8 cellular contexts compared by ENCODE assay signal in genomic region chr7:151058766-151059361, GRCh38. TPM values are rescaled to one million over a fixed set of nuclear protein-coding genes. Genes with fewer than 3 reads are reported as not detected.
A peak's percentile ranks its signal among the peaks of the same experiment; 100 is the strongest.
DNase-seq lines count a peak whose midpoint lies in the region; FAIRE-seq and TF ChIP-seq lines count a peak whose summit lies in the region.

No MANE protein-coding gene starts in this region.

- WGBS in H9 (ENCODE audit: extremely low coverage, insufficient read length, low lambda C conversion rate), result no CpG with 5 or more reads among the region's 18 CpGs

- no peak overlapping the region for H3K18ac ChIP-seq in H9 (ENCODE audit: insufficient read length, low read depth, low read length)

- no peak overlapping the region for H3T11ph ChIP-seq in H9 (ENCODE audit: low read length)

- H2BK15ac ChIP-seq in H9 (ENCODE audit: low read depth, low read length), result no peak overlapping the region

- no peaks in the 10 kb centered on the region; a peak in 1 of 5 replicates for H3K9me3 Mint-ChIP-seq in H9
- H3K9me3 Mint-ChIP-seq in activated CD4-positive, alpha-beta memory T cell treated with anti-CD3 and anti-CD28 coated beads for 36 hours, result no peaks in the 10 kb centered on the region

- H3K4me1 ChIP-seq in BE2C (peaks cover 22% of the 10 kb centered on the region), H9 (ENCODE audit: insufficient read depth, low read length) (peaks cover 8% of the 10 kb centered on the region), rectal smooth muscle tissue (ENCODE audit: control insufficient read depth, insufficient read depth, low read length) (peaks cover 25% of the 10 kb centered on the region)

- no peaks in the 10 kb centered on the region for H3K9me3 ChIP-seq in BE2C
- no peaks in the 10 kb centered on the region for H3K9me3 ChIP-seq in H9 (ENCODE audit: control insufficient read depth, low read depth, low read length)

- peaks cover 40 to 52% of the 10 kb centered on the region in 2 experiments for H3K4me1 Mint-ChIP-seq in H9
- H3K4me1 Mint-ChIP-seq in activated CD4-positive, alpha-beta memory T cell treated with anti-CD3 and anti-CD28 coated beads for 36 hours (ENCODE audit: low read depth), result peaks cover 25% of the 10 kb centered on the region

- peaks cover 41% of the 10 kb centered on the region for H3K23me2 ChIP-seq in H9 (ENCODE audit: insufficient read length, low read depth, low read length, poor library complexity, severe bottlenecking)

- no peak for FAIRE-seq in D721Med (lab: Jason Lieb, UNC)

- H3K4me3 Mint-ChIP-seq in H9, result peak overlapping the region; percentile 78 to 91
- peak overlapping the region; percentile 89 for H3K4me3 Mint-ChIP-seq in activated CD4-positive, alpha-beta memory T cell treated with anti-CD3 and anti-CD28 coated beads for 36 hours

- H3K27ac ChIP-seq in H9 (ENCODE audit: insufficient read length, low read depth, low read length) (no peak overlapping the region), rectal smooth muscle tissue (ENCODE audit: low read depth, low read length) (peak overlapping the region; percentile 97)

- POLR2A ChIA-PET in activated CD4-positive, alpha-beta memory T cell treated with anti-CD3 and anti-CD28 coated beads for 36 hours (lab: Charles Lee), result interaction anchor here (1.0 to 2.1 kb wide), 2 partner anchors 24 to 48 kb away, joined by 3 to 5 read pairs; partner anchors contain the start of gene TMUB1

- no peaks in the 10 kb centered on the region for H3K79me1 ChIP-seq in H9 (ENCODE audit: insufficient read depth, low read depth, low read length, poor library complexity, severe bottlenecking)

- H3K36me3 ChIP-seq in BE2C, result peaks cover 8% of the 10 kb centered on the region
- peaks cover 2% of the 10 kb centered on the region for H3K36me3 ChIP-seq in rectal smooth muscle tissue (ENCODE audit: control insufficient read depth, insufficient read depth, low read length)

- no peak overlapping the region for H2AFZ ChIP-seq in H9 (ENCODE audit: low read length)

- no peak overlapping the region for H4K8ac ChIP-seq in H9 (replicated peaks; ENCODE audit: insufficient read length, low read depth, low read length)

- no peak overlapping the region for H2BK120ac ChIP-seq in H9 (ENCODE audit: low read depth, low read length, poor library complexity, severe bottlenecking)

- peaks cover 22% of the 10 kb centered on the region for H3K27me3 Mint-ChIP-seq in H9 (ENCODE audit: low read depth)
- no peaks in the 10 kb centered on the region for H3K27me3 Mint-ChIP-seq in activated CD4-positive, alpha-beta memory T cell treated with anti-CD3 and anti-CD28 coated beads for 36 hours

- no peak overlapping the region for H4K5ac ChIP-seq in H9 (ENCODE audit: insufficient read length, low read depth, low read length)

- H4K20me1 ChIP-seq in H9 (ENCODE audit: control insufficient read depth, insufficient read depth, insufficient read length), result no peaks in the 10 kb centered on the region

- H3K9ac ChIP-seq in H9 (ENCODE audit: extremely low read depth, insufficient read length, low read length) (peak overlapping the region; percentile 52), rectal smooth muscle tissue (ENCODE audit: low read length) (peak overlapping the region; percentile 72)

- H2BK20ac ChIP-seq in H9 (ENCODE audit: low read depth, low read length, poor library complexity, severe bottlenecking), result no peak overlapping the region

- peak overlapping the region; percentile 58 for H3K4me2 ChIP-seq in H9 (ENCODE audit: insufficient read depth, insufficient read length, low read length)

- no peak overlapping the region for H3K23ac ChIP-seq in H9 (ENCODE audit: insufficient read length, low read depth, low read length)

- H3K27me3 ChIP-seq in BE2C (no peaks in the 10 kb centered on the region), H9 (ENCODE audit: insufficient read depth, low read length) (no peaks in the 10 kb centered on the region; the same call in 1 of the 2 replicates), rectal smooth muscle tissue (ENCODE audit: control insufficient read depth, insufficient read depth, low read length) (no peaks in the 10 kb centered on the region)

- no peak overlapping the region for H3K56ac ChIP-seq in H9 (ENCODE audit: insufficient read length, low read depth, low read length)

- TF ChIP-seq CTCF in BE2C (IDR thresholded peaks at IDR 0.05; ENCODE audit: low read depth, low read length), result no peak
- TF ChIP-seq CTCF in H9 (conservative IDR thresholded peaks at IDR 0.05), result no peak
- TF ChIP-seq CTCF in foreskin fibroblast (IDR thresholded peaks at IDR 0.05; ENCODE audit: low read depth, low read length), result no peak
- no peak for TF ChIP-seq CTCF in D721Med (IDR thresholded peaks at IDR 0.05; ENCODE audit: insufficient read depth, missing control alignments)

- no peak overlapping the region for H4K91ac ChIP-seq in H9 (ENCODE audit: insufficient read length, low read depth, low read length)

- H3K79me2 ChIP-seq in H9 (ENCODE audit: insufficient read depth, low read length), result no peaks in the 10 kb centered on the region

- CTCF ChIA-PET in activated CD4-positive, alpha-beta memory T cell treated with anti-CD3 and anti-CD28 coated beads for 36 hours (lab: Charles Lee), result interaction anchor here (1.0 to 1.9 kb wide), 3 partner anchors 8 to 31 kb away, joined by 3 to 10 read pairs (median 5); partner anchors contain the start of gene ABCB8

- H3K4ac ChIP-seq in H9 (ENCODE audit: low read depth, low read length), result no peak overlapping the region

- intact Hi-C loops in activated CD4-positive, alpha-beta memory T cell treated with anti-CD3 and anti-CD28 coated beads for 36 hours (cut with micrococcal nuclease), result loop anchor here (1.0 to 10.0 kb wide), 5 partner anchors 20 to 296 kb away; partner anchors contain the start of genes ABCB8, ABCF2 and FASTK

- no peak overlapping the region for H2AK5ac ChIP-seq in H9 (ENCODE audit: insufficient read length, low read length)

- H3K4me3 ChIP-seq in BE2C (ENCODE audit: low read depth, low read length) (peak overlapping the region; percentile 94), foreskin fibroblast (ENCODE audit: low read depth in 1 of 2, low read length in 2 of 2) (peak overlapping the region; percentile 56 to 88), rectal smooth muscle tissue (ENCODE audit: low read length) (peak overlapping the region; percentile 71)

- H3K14ac ChIP-seq in H9 (ENCODE audit: insufficient read depth, low read length), result 0 out of 2 replicates have a peak overlapping the region, but pooled peaks have one; percentile 37

- peaks cover 0 to 11% (median under 1%) of the 10 kb centered on the region in 3 experiments; a peak in 5 of 7 replicates for H3K36me3 Mint-ChIP-seq in H9 (ENCODE audit: insufficient read depth in 1 of 3, low read depth in 3 of 3)
- H3K36me3 Mint-ChIP-seq in activated CD4-positive, alpha-beta memory T cell treated with anti-CD3 and anti-CD28 coated beads for 36 hours, result no peaks in the 10 kb centered on the region

- no peak for DNase-seq in BE2C
- peak; percentile 48 for DNase-seq in H9
- DNase-seq in activated CD4-positive, alpha-beta memory T cell treated with anti-CD3 and anti-CD28 coated beads for 36 hours, result peak; percentile 44
- DNase-seq in foreskin fibroblast, result peak in 1 of 2 donors; percentile 51
- DNase-seq in NCI-H2107 (lab: John Stamatoyannopoulos, UW), result no peak
- DNase-seq in D721Med (ENCODE audit: insufficient read length, low spot score), result no peak
- DNase-seq in NCI-H446 (lab: John Stamatoyannopoulos, UW), result no peak

- H3K27ac Mint-ChIP-seq in H9, result peak overlapping the region in 2 of 3 experiments; percentile 82 to 93; a peak in 3 of 7 replicates
- peak overlapping the region; percentile 89 for H3K27ac Mint-ChIP-seq in activated CD4-positive, alpha-beta memory T cell treated with anti-CD3 and anti-CD28 coated beads for 36 hours

- H2BK12ac ChIP-seq in H9 (ENCODE audit: insufficient read length, low read depth, low read length), result no peak overlapping the region

- H2BK5ac ChIP-seq in H9 (ENCODE audit: insufficient read length, low read length), result no peak overlapping the region

RNA-seq across cellular contexts. Expression of gene SLC4A2, which starts 0.5 kb away (rescaled TPM):
- 621 TPM for polyA plus RNA-seq in BE2C (2012; ENCODE audit: insufficient read depth, insufficient read length, low read depth)
- total RNA-seq in H9 (2021), result 136 and 138 TPM in 2 replicates
- 10 to 100 TPM; 46.7 to 50.5 TPM for total RNA-seq in activated CD4-positive, alpha-beta memory T cell treated with anti-CD3 and anti-CD28 coated beads for 36 hours

RNA-seq across cellular contexts. Expression of gene CDK5, which starts 1.2 kb away (rescaled TPM):
- polyA plus RNA-seq in BE2C (2012; ENCODE audit: insufficient read depth, insufficient read length, low read depth), result 56.3 TPM
- 16.3 and 19.9 TPM in 2 replicates for total RNA-seq in H9 (2021)
- total RNA-seq in activated CD4-positive, alpha-beta memory T cell treated with anti-CD3 and anti-CD28 coated beads for 36 hours, result 10 to 100 TPM; 12.8 to 14.1 TPM

RNA-seq across cellular contexts. Expression of gene ASIC3, which starts 10.5 kb away (rescaled TPM):
- polyA plus RNA-seq in BE2C (2012; ENCODE audit: insufficient read depth, insufficient read length, low read depth), result 5.9 TPM
- total RNA-seq in H9 (2021), result 1.7 and 2.3 TPM in 2 replicates
- total RNA-seq in activated CD4-positive, alpha-beta memory T cell treated with anti-CD3 and anti-CD28 coated beads for 36 hours, result 1 to 10 TPM; 5.3 to 7.6 TPM

RNA-seq across cellular contexts. Expression of gene FASTK, which starts 21.7 kb away (rescaled TPM):
- 267 TPM for polyA plus RNA-seq in BE2C (2012; ENCODE audit: insufficient read depth, insufficient read length, low read depth)
- total RNA-seq in H9 (2021), result 57.8 and 59.5 TPM in 2 replicates
- total RNA-seq in activated CD4-positive, alpha-beta memory T cell treated with anti-CD3 and anti-CD28 coated beads for 36 hours, result 10 to 100 TPM; 56.8 to 57.4 TPM

RNA-seq across cellular contexts. Expression of gene TMUB1, which starts 24.4 kb away (rescaled TPM):
- polyA plus RNA-seq in BE2C (2012; ENCODE audit: insufficient read depth, insufficient read length, low read depth), result 203 TPM
- total RNA-seq in H9 (2021), result 45.4 and 53.6 TPM in 2 replicates
- total RNA-seq in activated CD4-positive, alpha-beta memory T cell treated with anti-CD3 and anti-CD28 coated beads for 36 hours, result 10 to 100 TPM; 53.8 to 60.9 TPM

Comparison
In these comparisons a context has a peak if more than half of its experiments do, and no peak if none do; other contexts are left out.
1. DNase-seq: peak in H9 (single experiment) and activated CD4-positive, alpha-beta memory T cell treated with anti-CD3 and anti-CD28 coated beads for 36 hours (single experiment); none in BE2C (single experiment), NCI-H2107 (single experiment), D721Med (single experiment) and NCI-H446 (0 of 2).
2. Peak in every context shown above with its lines, with median percentiles within 50 percentile points of each other: H3K4me3 ChIP-seq.